Comparison of ENCODE assay signal across 8 cellular contexts in genomic region chr1:12078938-12079861, GRCh38. TPM values are rescaled to one million over a fixed set of nuclear protein-coding genes. Genes with fewer than 3 reads are reported as not detected.
DNase-seq lines count a peak whose midpoint lies in the region; ATAC-seq, FAIRE-seq and TF ChIP-seq lines count a peak whose summit lies in the region.

No MANE protein-coding gene starts in this region.

- H3K36me3 Mint-ChIP-seq in CD4-positive, alpha-beta T cell (ENCODE audit: low read depth), result peaks cover 6% of the 10 kb centered on the region
- H3K36me3 Mint-ChIP-seq in activated naive CD4-positive, alpha-beta T cell treated with anti-CD3 and anti-CD28 coated beads, Interleukin-2, amount 10 ng/mL, durations not matched to agents 7 days and 5 days, result peaks cover 13% of the 10 kb centered on the region
- peaks cover 34% of the 10 kb centered on the region for H3K36me3 Mint-ChIP-seq in stimulated activated memory B cell treated with anti-CD40 and anti-IgM and Interleukin-4, amounts not matched to agents 10 μg/mL and 1 μg/mL and 100 μg/mL, for 72 hours

- H3K9me3 ChIP-seq in CD4-positive, alpha-beta T cell (ENCODE audit: control insufficient read depth, low read length), result peaks cover 9% of the 10 kb centered on the region
- no peaks in the 10 kb centered on the region for H3K9me3 ChIP-seq in iPS-18a (ENCODE audit: control insufficient read depth, low read depth, low read length)

- H3K27me3 Mint-ChIP-seq in CD4-positive, alpha-beta T cell, result no peaks in the 10 kb centered on the region
- peaks cover 27% of the 10 kb centered on the region for H3K27me3 Mint-ChIP-seq in activated naive CD4-positive, alpha-beta T cell treated with anti-CD3 and anti-CD28 coated beads, Interleukin-2, amount 10 ng/mL, durations not matched to agents 7 days and 5 days
- H3K27me3 Mint-ChIP-seq in stimulated activated memory B cell treated with anti-CD40 and anti-IgM and Interleukin-4, amounts not matched to agents 10 μg/mL and 1 μg/mL and 100 μg/mL, for 72 hours, result peaks cover 21% of the 10 kb centered on the region

- no peak overlapping the region for H3K27ac Mint-ChIP-seq in CD4-positive, alpha-beta T cell
- no peak overlapping the region for H3K27ac Mint-ChIP-seq in activated naive CD4-positive, alpha-beta T cell treated with anti-CD3 and anti-CD28 coated beads, Interleukin-2, amount 10 ng/mL, durations not matched to agents 7 days and 5 days
- H3K27ac Mint-ChIP-seq in stimulated activated memory B cell treated with anti-CD40 and anti-IgM and Interleukin-4, amounts not matched to agents 10 μg/mL and 1 μg/mL and 100 μg/mL, for 72 hours, result peak overlapping the region; percentile 95

- peak in 2 of 10 experiments; percentile 22 to 25 for DNase-seq in CD4-positive, alpha-beta T cell
- no peak for DNase-seq in GM18507 (ENCODE audit: extremely low spot score, insufficient read length, low read depth)
- DNase-seq in NCI-H526 treated with DMSO at 0.1 percent for 48 hours (lab: John Stamatoyannopoulos, UW), result peak; percentile 13
- peak; percentile 57 for DNase-seq in activated naive CD4-positive, alpha-beta T cell treated with anti-CD3 and anti-CD28 coated beads, Interleukin-2, amount 10 ng/mL, durations not matched to agents 7 days and 5 days
- no peak for DNase-seq in NCI-H2029 (lab: John Stamatoyannopoulos, UW)

- H3K27ac ChIP-seq in CD4-positive, alpha-beta T cell (ENCODE audit: low read depth, low read length), result no peak overlapping the region
- H3K27ac ChIP-seq in iPS-18a (ENCODE audit: low read length), result peak overlapping the region; percentile 62

- intact Hi-C loops in CD4-positive, alpha-beta T cell (cut with DNase I, micrococcal nuclease), result no loop called here

- H3K4me3 ChIP-seq in iPS-18a (ENCODE audit: low read length), result peak overlapping the region; percentile 21

- H3K27me3 ChIP-seq in CD4-positive, alpha-beta T cell (ENCODE audit: control insufficient read depth, insufficient read depth, low read length), result no peaks in the 10 kb centered on the region
- no peaks in the 10 kb centered on the region for H3K27me3 ChIP-seq in iPS-18a (ENCODE audit: control insufficient read depth, insufficient read depth, low read length)

- H3K36me3 ChIP-seq in iPS-18a (ENCODE audit: control insufficient read depth, low read depth, low read length), result no peaks in the 10 kb centered on the region

- CTCF ChIA-PET in CD4-positive, alpha-beta T cell (lab: Charles Lee), result interaction anchor here (1.0 to 1.3 kb wide), 2 partner anchors 10 to 17 kb away, joined by 3 to 10 read pairs; no protein-coding TSS in a partner anchor
- CTCF ChIA-PET in activated naive CD4-positive, alpha-beta T cell treated with anti-CD3 and anti-CD28 coated beads, Interleukin-2, amount 10 ng/mL, durations not matched to agents 7 days and 5 days (lab: Charles Lee), result interaction anchor here (0.7 to 4.3 kb wide), 20 partner anchors 8 to 171 kb away, joined by 3 to 19 read pairs (median 4); no protein-coding TSS in a partner anchor

- peaks cover 7% of the 10 kb centered on the region for H3K4me1 ChIP-seq in iPS-18a (ENCODE audit: control insufficient read depth, low read depth, low read length)

- TF ChIP-seq CTCF in CD4-positive, alpha-beta T cell (IDR thresholded peaks at IDR 0.05), result no peak

- peak overlapping the region; percentile 20 for H3K4me3 Mint-ChIP-seq in CD4-positive, alpha-beta T cell
- H3K4me3 Mint-ChIP-seq in activated naive CD4-positive, alpha-beta T cell treated with anti-CD3 and anti-CD28 coated beads, Interleukin-2, amount 10 ng/mL, durations not matched to agents 7 days and 5 days, result no peak overlapping the region
- peak overlapping the region; percentile 73 for H3K4me3 Mint-ChIP-seq in stimulated activated memory B cell treated with anti-CD40 and anti-IgM and Interleukin-4, amounts not matched to agents 10 μg/mL and 1 μg/mL and 100 μg/mL, for 72 hours

- POLR2A ChIA-PET in CD4-positive, alpha-beta T cell (lab: Charles Lee), result interaction anchor here (0.9 kb wide), 1 partner anchor 171 kb away, joined by 3 read pairs; no protein-coding TSS in a partner anchor

- peaks cover 14% of the 10 kb centered on the region for H3K9me3 Mint-ChIP-seq in CD4-positive, alpha-beta T cell
- peaks cover 21% of the 10 kb centered on the region for H3K9me3 Mint-ChIP-seq in activated naive CD4-positive, alpha-beta T cell treated with anti-CD3 and anti-CD28 coated beads, Interleukin-2, amount 10 ng/mL, durations not matched to agents 7 days and 5 days
- H3K9me3 Mint-ChIP-seq in stimulated activated memory B cell treated with anti-CD40 and anti-IgM and Interleukin-4, amounts not matched to agents 10 μg/mL and 1 μg/mL and 100 μg/mL, for 72 hours, result peaks cover 11% of the 10 kb centered on the region

- peak; percentile 96 for FAIRE-seq in GM18507 (lab: Jason Lieb, UNC)

- peak overlapping the region; percentile 12 for H3K9ac ChIP-seq in iPS-18a (ENCODE audit: low read length)

- peaks cover 25% of the 10 kb centered on the region for H3K4me1 Mint-ChIP-seq in CD4-positive, alpha-beta T cell (ENCODE audit: low read depth)
- peaks cover 22% of the 10 kb centered on the region for H3K4me1 Mint-ChIP-seq in activated naive CD4-positive, alpha-beta T cell treated with anti-CD3 and anti-CD28 coated beads, Interleukin-2, amount 10 ng/mL, durations not matched to agents 7 days and 5 days
- peaks cover 62% of the 10 kb centered on the region for H3K4me1 Mint-ChIP-seq in stimulated activated memory B cell treated with anti-CD40 and anti-IgM and Interleukin-4, amounts not matched to agents 10 μg/mL and 1 μg/mL and 100 μg/mL, for 72 hours

- peak; percentile 41 for ATAC-seq in CD4-positive, alpha-beta T cell (ENCODE audit: poor library complexity)
- ATAC-seq in HG03045 (IDR thresholded peaks at IDR 0.05; ENCODE audit: unreplicated experiment), result peak; percentile 54
- ATAC-seq in stimulated activated memory B cell treated with anti-CD40 and anti-IgM and Interleukin-4, amounts not matched to agents 10 μg/mL and 1 μg/mL and 100 μg/mL, for 72 hours, result peak; percentile 90

RNA-seq across cellular contexts. Expression of gene TNFRSF8, which starts 16.1 kb away (rescaled TPM):
- under 1 TPM in 1 of 2 experiments, not detected in 1; 0.14 TPM for total RNA-seq in CD4-positive, alpha-beta T cell

RNA-seq across cellular contexts. Expression of gene MIIP, which starts 59.9 kb away (rescaled TPM):
- total RNA-seq in CD4-positive, alpha-beta T cell, result 10 to 100 TPM; 21.8 to 23.1 TPM

Comparison
In these comparisons a context has a peak if more than half of its experiments do, and no peak if none do; other contexts are left out.
1. DNase-seq: peak in NCI-H526 treated with DMSO at 0.1 percent for 48 hours (single experiment) and activated naive CD4-positive, alpha-beta T cell treated with anti-CD3 and anti-CD28 coated beads, Interleukin-2, amount 10 ng/mL, durations not matched to agents 7 days and 5 days (single experiment); none in GM18507 (single experiment) and NCI-H2029 (single experiment).
2. Peak in every context shown above with its lines, with median percentiles within 50 percentile points of each other: ATAC-seq.